Comparison of ENCODE assay signal across 24 cellular contexts in the genomic region with DNA sequence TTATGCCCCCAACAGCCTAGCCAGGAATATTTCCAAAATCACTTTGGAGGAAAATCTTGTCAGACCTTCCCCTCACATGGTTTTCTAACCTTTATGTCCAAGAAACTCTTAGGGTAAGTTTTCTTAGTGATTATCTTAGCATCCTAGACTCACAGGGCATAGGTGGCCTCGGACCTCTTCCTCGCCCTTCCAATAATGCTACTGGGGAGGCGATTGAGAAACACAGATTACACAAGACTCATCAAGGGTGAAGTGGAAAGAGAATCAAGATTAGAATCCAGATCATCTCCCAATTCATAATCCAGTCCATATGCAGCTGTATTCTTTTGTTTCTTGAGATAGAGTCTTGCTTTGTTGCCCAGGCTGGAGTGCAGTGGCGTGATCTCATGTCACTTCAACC.
"Had no signal": no experiment of that assay in that cellular context is flagged by ENCODE, and none has a peak within 500 bp of the region (broad histone marks: within the 10 kb centered on the region; RNA-seq: fewer than 3 reads in every experiment).

No MANE protein-coding gene starts in this region.

- ATAC-seq: activated T-cell treated with anti-CD3 and anti-CD28 coated beads, Interleukin-2, amount 50 U/mL, for 4 hours; effector memory CD8-positive, alpha-beta T cell; left lobe of liver; psoas muscle; right cardiac atrium had no signal

- H3K36me3 ChIP-seq: ascending aorta, esophagus squamous epithelium, spleen, thyroid gland had no signal

- H3K4me3 ChIP-seq: ascending aorta, esophagus squamous epithelium, lung, psoas muscle, spleen, thyroid gland had no signal

- DNase-seq: activated CD4-positive, alpha-beta T cell treated with anti-CD3 and anti-CD28 coated beads, Interleukin-2, amount 50 U/mL, for 1 hour; activated CD4-positive, CD25-positive, alpha-beta regulatory T cell treated with anti-CD3 and anti-CD28 coated beads, Interleukin-2, amount 50 U/mL, for 72 hours; activated CD8-positive, alpha-beta memory T cell treated with anti-CD3 and anti-CD28 coated beads, Interleukin-2, amount 50 U/mL, for 4 hours; activated effector memory CD4-positive, alpha-beta T cell treated with Interleukin-2 at 50 U/mL for 16 hours; activated naive CD4-positive, alpha-beta T cell treated with anti-CD3 and anti-CD28 coated beads, Interleukin-2, amount 50 U/mL, for 16 hours; activated T-cell treated with anti-CD3 and anti-CD28 coated beads, Interleukin-2, amount 50 U/mL, for 4 hours; effector memory CD8-positive, alpha-beta T cell; esophagus squamous epithelium; foreskin melanocyte; glutamatergic neuron; hypothalamus; kidney; midbrain; right cardiac atrium; spleen; stimulated activated naive CD4-positive, alpha-beta T cell; T1000; thyroid gland had no signal

- H3K27ac ChIP-seq: ascending aorta, psoas muscle, thyroid gland had no signal

- FAIRE-seq: bronchial epithelial cell, kidney, urothelium cell line had no signal

- H3K9me3 ChIP-seq: ascending aorta, esophagus squamous epithelium, psoas muscle, spleen, thyroid gland had no signal

- H3K27me3 ChIP-seq: ascending aorta, esophagus squamous epithelium, spleen, thyroid gland had no signal

- H3K4me1 ChIP-seq: ascending aorta, psoas muscle, spleen, thyroid gland had no signal
